In genomic region chr4:223913-224497, GRCh38 we compare ENCODE assay signal across 18 cellular contexts.
"Had no signal": no experiment of that assay in that cellular context is flagged by ENCODE, and none has a peak within 500 bp of the region (broad histone marks: within the 10 kb centered on the region; RNA-seq: fewer than 3 reads in every experiment).

No MANE protein-coding gene starts in this region.

- H3K27ac ChIP-seq: RWPE1 had no signal

- H3K4me2 ChIP-seq: SK-N-SH had no signal

- H3K9me3 ChIP-seq: MG63 had no signal

- H3K4me3 ChIP-seq: MG63 had no signal

- DNase-seq: KBM-7, MG63, NCI-H1092 treated with DMSO at 0.1 percent for 48 hours, NCI-H1436, NCI-H187, NCI-H2029, NCI-H2081 treated with DMSO at 0.1 percent for 48 hours, NCI-H2171, NCI-H226, NCI-H446, NCI-H510A, NCI-H524 treated with DMSO at 0.1 percent for 48 hours, NCI-H69, NCI-H774, SHP77, SK-N-SH had no signal

- ATAC-seq: Panc1 had no signal

- H3K9me2 ChIP-seq: SK-N-SH had no signal

- H3K27me3 ChIP-seq: MG63 had no signal

- H3K36me3 ChIP-seq: MG63 had no signal
